In genomic region chr3:110077093-110077492, GRCh38 we compare ENCODE assay signal across 24 cellular contexts.
DNase-seq lines count a peak whose midpoint lies in the region; ATAC-seq, FAIRE-seq and TF ChIP-seq lines count a peak whose summit lies in the region.
"Had no signal": no experiment of that assay in that cellular context is flagged by ENCODE, and none has a peak within 500 bp of the region (broad histone marks: within the 10 kb centered on the region; RNA-seq: fewer than 3 reads in every experiment).

No MANE protein-coding gene starts in this region.

- no peak for TF ChIP-seq CTCF in pancreas (IDR thresholded peaks at IDR 0.05)

- no peak overlapping the region for H3K4me3 ChIP-seq in pancreas
- H3K4me3 ChIP-seq: A549, GM23248, SJSA1 had no signal

- peak; percentile 23 for DNase-seq in kidney tubule cell (ENCODE audit: low spot score)
- no peak for DNase-seq in DMS153 treated with DMSO at 0.1 percent for 48 hours (lab: John Stamatoyannopoulos, UW; ENCODE audit: unreplicated experiment)
- no peak for DNase-seq in stimulated activated CD4-positive, alpha-beta T cell treated with anti-CD3 and anti-CD28 coated beads, Interleukin-2, amount 100 ng/mL, for 48 hours
- DNase-seq in pancreas = no peak
- DNase-seq: DMS53, GDM1, GM23248, H9, HFFc6, Karpas-422, MV-4-11, NCI-H1105 treated with DMSO at 0.1 percent for 48 hours, NCI-H2029 treated with DMSO at 0.1 percent for 48 hours, NCI-H345, NCI-H524, OCI-M1, T-helper 1 cell had no signal

- no peaks in the 10 kb centered on the region for H3K9me3 ChIP-seq in pancreas
- H3K9me3 ChIP-seq: SJSA1 had no signal

- WGBS in pancreas, 2 donors = 10 to 17% methylated on average over 1 of the region's 1 CpG

- no peak overlapping the region for H3K27ac ChIP-seq in pancreas
- H3K27ac ChIP-seq: A549, GM23248, SJSA1 had no signal

- H3K36me3 ChIP-seq in pancreas = no peaks in the 10 kb centered on the region
- H3K36me3 ChIP-seq: SJSA1 had no signal

- ATAC-seq in GM18861 (IDR thresholded peaks at IDR 0.05; ENCODE audit: unreplicated experiment) (peak; percentile 56), GM21390 (IDR thresholded peaks at IDR 0.05; ENCODE audit: unreplicated experiment) (peak; percentile 55), HG03378 (IDR thresholded peaks at IDR 0.05; ENCODE audit: unreplicated experiment) (peak; percentile 68), GM21381 (IDR thresholded peaks at IDR 0.05; ENCODE audit: unreplicated experiment) (no peak), pancreas (no peak)
- ATAC-seq: A549, Right ventricle myocardium inferior had no signal

- no peaks in the 10 kb centered on the region for H3K27me3 ChIP-seq in pancreas
- H3K27me3 ChIP-seq: SJSA1 had no signal

- no peaks in the 10 kb centered on the region for H3K4me1 ChIP-seq in pancreas
- H3K4me1 ChIP-seq: A549, SJSA1 had no signal

- FAIRE-seq in pancreas (lab: Jason Lieb, UNC) = no peak

- intact Hi-C loops in pancreas (cut with DNase I) = no loop called here

Comparison
In these comparisons a context has a peak if more than half of its experiments do, and no peak if none do; other contexts are left out.
1. ATAC-seq: peak in GM18861 (single experiment), GM21390 (single experiment) and HG03378 (single experiment); none in GM21381 (single experiment) and pancreas (0 of 4).